In the genomic region with DNA sequence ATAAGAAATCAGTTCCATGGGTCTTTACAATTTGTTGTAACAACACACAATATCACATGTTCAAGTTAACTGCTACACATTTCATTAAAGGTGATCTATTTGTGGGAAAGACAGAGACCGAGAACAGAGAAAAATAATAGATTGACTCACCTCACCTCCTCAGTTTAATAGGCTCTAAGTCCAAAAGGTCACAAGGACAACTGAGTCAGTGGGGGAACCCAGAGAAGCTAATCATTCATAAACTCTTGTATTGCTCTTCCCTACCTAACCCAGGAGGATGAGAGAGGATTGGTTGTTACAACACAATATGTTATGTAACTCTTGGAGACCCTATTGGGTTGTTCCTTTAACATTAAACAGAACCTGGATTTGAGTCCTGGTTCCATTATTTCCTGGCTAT, we compare ENCODE assay signal across 16 cellular contexts.
A peak's percentile ranks its signal among the peaks of the same experiment; 100 is the strongest.
DNase-seq lines count a peak whose midpoint lies in the region; ATAC-seq and TF ChIP-seq lines count a peak whose summit lies in the region.
"Had no signal": no experiment of that assay in that cellular context is flagged by ENCODE, and none has a peak within 500 bp of the region (broad histone marks: within the 10 kb centered on the region; RNA-seq: fewer than 3 reads in every experiment).

No MANE protein-coding gene starts in this region.

- H3K27me3 Mint-ChIP-seq in MCF 10A (ENCODE audit: insufficient read depth, unreplicated experiment): peaks cover 22% of the 10 kb centered on the region

- dilution Hi-C loops in mammary epithelial cell (cut with HindIII; ENCODE audit: low sequenced_read_pairs): no loop called here

- peak; percentile 62 for ATAC-seq in stimulated activated effector memory CD8-positive, alpha-beta T cell treated with anti-CD3 and anti-CD28 coated beads, Interleukin-12 subunit alpha, Interleukin-12 subunit beta, amount 100 ng/mL, for 72 hours
- no peak for ATAC-seq in HG03354 (IDR thresholded peaks at IDR 0.05; ENCODE audit: poor library complexity, severe bottlenecking, unreplicated experiment)
- ATAC-seq in upper lobe of left lung (ENCODE audit: low FRiP score in 2 of 2): no peak
- ATAC-seq: CD8-positive, alpha-beta T cell had no signal

- H3K9me3 Mint-ChIP-seq in MCF 10A (ENCODE audit: unreplicated experiment): no peaks in the 10 kb centered on the region
- H3K9me3 Mint-ChIP-seq in stimulated activated effector memory CD8-positive, alpha-beta T cell treated with anti-CD3 and anti-CD28 coated beads, Interleukin-12 subunit alpha, Interleukin-12 subunit beta, amount 100 ng/mL, for 72 hours: no peaks in the 10 kb centered on the region
- H3K9me3 Mint-ChIP-seq: CD8-positive, alpha-beta T cell; IgD-negative memory B cell had no signal

- H3K4me1 Mint-ChIP-seq in MCF 10A (ENCODE audit: insufficient read depth, unreplicated experiment): peaks cover 11% of the 10 kb centered on the region
- no peaks in the 10 kb centered on the region for H3K4me1 Mint-ChIP-seq in stimulated activated effector memory CD8-positive, alpha-beta T cell treated with anti-CD3 and anti-CD28 coated beads, Interleukin-12 subunit alpha, Interleukin-12 subunit beta, amount 100 ng/mL, for 72 hours
- H3K4me1 Mint-ChIP-seq: IgD-negative memory B cell had no signal

- no peak overlapping the region for H3K27ac Mint-ChIP-seq in MCF 10A (ENCODE audit: low read depth, unreplicated experiment)
- no peak overlapping the region for H3K27ac Mint-ChIP-seq in stimulated activated effector memory CD8-positive, alpha-beta T cell treated with anti-CD3 and anti-CD28 coated beads, Interleukin-12 subunit alpha, Interleukin-12 subunit beta, amount 100 ng/mL, for 72 hours
- H3K27ac Mint-ChIP-seq: CD8-positive, alpha-beta T cell; IgD-negative memory B cell had no signal

- H3K36me3 ChIP-seq in mammary epithelial cell (ENCODE audit: insufficient read depth, low read length) (no peaks in the 10 kb centered on the region), hepatocyte (replicated peaks; ENCODE audit: insufficient read depth, low read depth) (no peaks in the 10 kb centered on the region), upper lobe of left lung (no peaks in the 10 kb centered on the region)
- H3K36me3 ChIP-seq: BE2C, HAP-1 had no signal

- in situ Hi-C loops in mammary epithelial cell (cut with MboI; ENCODE audit: low sequenced_read_pairs in 2 of 2): no loop called here

- no peaks in the 10 kb centered on the region for H3K36me3 Mint-ChIP-seq in MCF 10A (ENCODE audit: insufficient read depth, unreplicated experiment)
- H3K36me3 Mint-ChIP-seq in stimulated activated effector memory CD8-positive, alpha-beta T cell treated with anti-CD3 and anti-CD28 coated beads, Interleukin-12 subunit alpha, Interleukin-12 subunit beta, amount 100 ng/mL, for 72 hours: no peaks in the 10 kb centered on the region
- H3K36me3 Mint-ChIP-seq: CD8-positive, alpha-beta T cell; IgD-negative memory B cell had no signal

- TF ChIP-seq CTCF in mammary epithelial cell (conservative IDR thresholded peaks at IDR 0.05 in 1 of 2, IDR thresholded peaks at IDR 0.05 in 1 of 2; ENCODE audit: extremely low read depth in 1 of 2, insufficient read depth in 1 of 2, low read depth in 1 of 2, low read length in 2 of 2) (no peak), MCF 10A (IDR thresholded peaks at IDR 0.05; ENCODE audit: unreplicated experiment) (no peak), hepatocyte (IDR thresholded peaks at IDR 0.05; ENCODE audit: poor library complexity) (no peak), upper lobe of left lung (IDR thresholded peaks at IDR 0.05) (no peak)

- DNase-seq in mammary epithelial cell (peak; percentile 12), MCF 10A (ENCODE audit: unreplicated experiment) (no peak), hepatocyte (ENCODE audit: low spot score) (peak; percentile 10), Ammon's horn (ENCODE audit: low spot score) (no peak), upper lobe of left lung (no peak)
- no peak for DNase-seq in stimulated activated effector memory CD8-positive, alpha-beta T cell treated with anti-CD3 and anti-CD28 coated beads, Interleukin-12 subunit alpha, Interleukin-12 subunit beta, amount 100 ng/mL, for 72 hours (ENCODE audit: low spot score in 2 of 2)
- DNase-seq: ACHN; BE2C; CD8-positive, alpha-beta T cell; COR-L47; DND-41; GDM1 had no signal

- H3K4me3 ChIP-seq in mammary epithelial cell (replicated peaks in 1 of 3; ENCODE audit: insufficient read depth in 1 of 3, low read depth in 2 of 3, low read length in 3 of 3) (no peak overlapping the region), hepatocyte (no peak overlapping the region), upper lobe of left lung (no peak overlapping the region)
- H3K4me3 ChIP-seq: HAP-1 had no signal

- no TSS peak for BruUV-seq in mammary epithelial cell (replicated peaks; lab: Mats Ljungman, UMichigan)
- BruUV-seq in MCF 10A (replicated peaks; lab: Mats Ljungman, UMichigan): no TSS peak

- no peak for TF ChIP-seq POLR2A in upper lobe of left lung (IDR thresholded peaks at IDR 0.05)

- 86% methylated on average over 1 of the region's 1 CpG for WGBS in mammary epithelial cell (ENCODE audit: low coverage, missing lambda C conversion rate)
- 72% methylated on average over 1 of the region's 1 CpG for WGBS in hepatocyte (ENCODE audit: low lambda C conversion rate, missing lambda C conversion rate)
- 90 to 93% methylated on average over 1 of the region's 1 CpG for WGBS in upper lobe of left lung, 2 donors

- H3K9ac ChIP-seq in mammary epithelial cell (ENCODE audit: insufficient read depth, low read length): no peak overlapping the region

- H3K27ac ChIP-seq in mammary epithelial cell (ENCODE audit: insufficient read depth, low read depth, low read length) (no peak overlapping the region), hepatocyte (no peak overlapping the region), upper lobe of left lung (no peak overlapping the region)
- H3K27ac ChIP-seq: C4-2B had no signal

- intact Hi-C loops in mammary epithelial cell (cut with micrococcal nuclease) (no loop called here), MCF 10A (cut with micrococcal nuclease) (no loop called here)

- H3K9me3 ChIP-seq in mammary epithelial cell (replicated peaks; ENCODE audit: insufficient read depth, low read length) (no peaks in the 10 kb centered on the region), hepatocyte (ENCODE audit: low read depth) (no peaks in the 10 kb centered on the region), upper lobe of left lung (no peaks in the 10 kb centered on the region)
- H3K9me3 ChIP-seq: BE2C, HAP-1 had no signal

- H3K79me2 ChIP-seq in mammary epithelial cell (ENCODE audit: insufficient read depth, low read length) (no peaks in the 10 kb centered on the region), hepatocyte (no peaks in the 10 kb centered on the region)

- H3K4me1 ChIP-seq in mammary epithelial cell (ENCODE audit: insufficient read depth, low read length): peaks cover 11% of the 10 kb centered on the region
- peaks cover 4% of the 10 kb centered on the region for H3K4me1 ChIP-seq in hepatocyte (ENCODE audit: insufficient read depth)
- no peaks in the 10 kb centered on the region for H3K4me1 ChIP-seq in upper lobe of left lung
- H3K4me1 ChIP-seq: BE2C, HAP-1 had no signal

- no peak overlapping the region for H3K4me2 ChIP-seq in mammary epithelial cell (ENCODE audit: insufficient read depth, low read depth, low read length)
- H3K4me2 ChIP-seq in hepatocyte: no peak overlapping the region

- H3K4me3 Mint-ChIP-seq in MCF 10A (ENCODE audit: unreplicated experiment): no peak overlapping the region
- H3K4me3 Mint-ChIP-seq in stimulated activated effector memory CD8-positive, alpha-beta T cell treated with anti-CD3 and anti-CD28 coated beads, Interleukin-12 subunit alpha, Interleukin-12 subunit beta, amount 100 ng/mL, for 72 hours: no peak overlapping the region
- H3K4me3 Mint-ChIP-seq: CD8-positive, alpha-beta T cell; IgD-negative memory B cell had no signal

- POLR2A ChIA-PET in MCF 10A (lab: Yijun Ruan, JAX): no interaction called here

- H4K20me1 ChIP-seq in mammary epithelial cell (ENCODE audit: insufficient read depth, low read length) (no peaks in the 10 kb centered on the region), hepatocyte (ENCODE audit: insufficient read depth, poor library complexity, severe bottlenecking) (no peaks in the 10 kb centered on the region)

- CTCF ChIA-PET in mammary epithelial cell (lab: Charles Lee; ENCODE audit: low non-redundant PET): no interaction called here
- CTCF ChIA-PET in MCF 10A (lab: Yijun Ruan, JAX): interaction anchor here (0.6 kb wide), 1 partner anchor 1375 kb away, joined by 3 read pairs; no protein-coding TSS in a partner anchor

- TF ChIP-seq EP300 in upper lobe of left lung (IDR thresholded peaks at IDR 0.05): no peak

- no peaks in the 10 kb centered on the region for H3K9me2 ChIP-seq in hepatocyte (replicated peaks; ENCODE audit: insufficient read depth)

- H3K27me3 ChIP-seq in mammary epithelial cell (ENCODE audit: insufficient read depth, low read length) (no peaks in the 10 kb centered on the region), hepatocyte (peaks cover 10% of the 10 kb centered on the region), upper lobe of left lung (no peaks in the 10 kb centered on the region)

- H2AFZ ChIP-seq in mammary epithelial cell (ENCODE audit: low read depth, low read length): no peak overlapping the region
- H2AFZ ChIP-seq in hepatocyte: no peak overlapping the region

Comparison
In these comparisons a context has a peak if more than half of its experiments do, and no peak if none do; other contexts are left out.
1. DNase-seq: peak in mammary epithelial cell (single experiment) and hepatocyte (single experiment); none in MCF 10A (single experiment), stimulated activated effector memory CD8-positive, alpha-beta T cell treated with anti-CD3 and anti-CD28 coated beads, Interleukin-12 subunit alpha, Interleukin-12 subunit beta, amount 100 ng/mL, for 72 hours (0 of 2), Ammon's horn (single experiment) and upper lobe of left lung (0 of 2).